In genomic region chr3:9168230-9168629, GRCh38 we compare ENCODE assay signal across 1 cellular context.
TF ChIP-seq lines count a peak whose summit lies in the region.

No MANE protein-coding gene starts in this region.

TF ChIP-seq in GM12878, 131 proteins besides CTCF, POLR2A, EP300 and RAD21 (continued from another document):
- TF ChIP-seq PML (IDR thresholded peaks at IDR 0.05; ENCODE audit: low read length): no peak
- TF ChIP-seq E2F8 (IDR thresholded peaks at IDR 0.05; ENCODE audit: low read depth, partially characterized antibody): no peak
- no peak for TF ChIP-seq CEBPB (IDR thresholded peaks at IDR 0.05; ENCODE audit: borderline replicate concordance in 1 of 2, low read depth in 2 of 2, low read length in 2 of 2)
- TF ChIP-seq TCF3 (IDR thresholded peaks at IDR 0.05; ENCODE audit: borderline replicate concordance, insufficient read depth, low read depth, low read length): peak; percentile 88; the same call in 1 of the 2 replicates
- peak; percentile 98 to 99 for TF ChIP-seq BHLHE40 (IDR thresholded peaks at IDR 0.05; ENCODE audit: borderline replicate concordance in 1 of 2, low read depth in 2 of 2, low read length in 1 of 2)
- no peak for TF ChIP-seq STAT3 (IDR thresholded peaks at IDR 0.05; ENCODE audit: low read depth, low read length)
- TF ChIP-seq SMC3 (IDR thresholded peaks at IDR 0.05; ENCODE audit: borderline replicate concordance, low read length): no peak
- TF ChIP-seq EED (IDR thresholded peaks at IDR 0.05; ENCODE audit: low read depth): peak; percentile 69
- no peak for TF ChIP-seq ZNF207 (IDR thresholded peaks at IDR 0.05; ENCODE audit: borderline replicate concordance)
- TF ChIP-seq ZNF24 (IDR thresholded peaks at IDR 0.05): no peak
- TF ChIP-seq SUPT20H (IDR thresholded peaks at IDR 0.05; ENCODE audit: borderline replicate concordance, control insufficient read depth, low read depth, low read length): no peak
- no peak for TF ChIP-seq MYC (IDR thresholded peaks at IDR 0.05; ENCODE audit: insufficient read depth, insufficient read length, insufficient replicate concordance, low read length, severe bottlenecking)
- no peak for TF ChIP-seq CHD4 (IDR thresholded peaks at IDR 0.05)
- peak; percentile 72; the same call in 1 of the 2 replicates for TF ChIP-seq CREM (IDR thresholded peaks at IDR 0.05; ENCODE audit: low read depth)
- TF ChIP-seq IKZF1 (conservative IDR thresholded peaks at IDR 0.05): peak; percentile 65; the same call in 1 of the 2 replicates
- no peak for TF ChIP-seq NRF1 (conservative IDR thresholded peaks at IDR 0.05; ENCODE audit: low read depth, low read length)
- peak; percentile 70 for TF ChIP-seq PBX3 (IDR thresholded peaks at IDR 0.05; ENCODE audit: insufficient replicate concordance, low read depth, low read length)
- peak; percentile 50; the same call in 1 of the 2 replicates for TF ChIP-seq SPI1 (IDR thresholded peaks at IDR 0.05; ENCODE audit: borderline replicate concordance, insufficient read depth, low read depth, low read length)
- no peak for TF ChIP-seq CBFB (IDR thresholded peaks at IDR 0.05; ENCODE audit: low read depth)
- no peak for TF ChIP-seq GATAD2B (conservative IDR thresholded peaks at IDR 0.05; ENCODE audit: low read depth)
